ENCODE assay signal across 35 cellular contexts in genomic region chr18:8385400-8385799, GRCh38.
"Had no signal": no experiment of that assay in that cellular context is flagged by ENCODE, and none has a peak within 500 bp of the region (broad histone marks: within the 10 kb centered on the region; RNA-seq: fewer than 3 reads in every experiment).

No MANE protein-coding gene starts in this region.

- H3K27ac ChIP-seq: KMS-11, PC-9, RWPE1, WERI-Rb-1 had no signal

- H3K4me3 ChIP-seq: PC-9 had no signal

- H3K9me3 Mint-ChIP-seq: activated CD4-positive, alpha-beta T cell treated with anti-CD3 and anti-CD28 coated beads, Interleukin-2, amount 10 ng/mL, durations not matched to agents 7 days and 5 days; activated naive CD4-positive, alpha-beta T cell treated with anti-CD3 and anti-CD28 coated beads, Interleukin-2, amount 10 ng/mL, durations not matched to agents 7 days and 5 days; activated naive CD8-positive, alpha-beta T cell treated with anti-CD3 and anti-CD28 coated beads, Interleukin-2, amount 50 U/mL, for 24 hours; activated T-cell treated with anti-CD3 and anti-CD28 coated beads, Interleukin-2, amount 50 U/mL, for 4 hours; activated T-helper 1 cell treated with anti-CD3 and anti-CD28 coated beads, Interleukin-12 subunit alpha, Interleukin-12 subunit beta, Interleukin-2, Interleukin-4 antibody, amounts not matched to agents 30 ng/mL and 10 ng/mL and 1 ng/mL, durations not matched to agents 14 hours and 24 hours and 36 hours had no signal

- ATAC-seq: activated CD8-positive, alpha-beta T cell treated with anti-CD3 and anti-CD28 coated beads, Interleukin-2, amount 10 ng/mL, durations not matched to agents 7 days and 5 days; activated naive CD8-positive, alpha-beta T cell treated with anti-CD3 and anti-CD28 coated beads, Interleukin-2, amount 50 U/mL, for 24 hours; activated T-cell treated with anti-CD3 and anti-CD28 coated beads, Interleukin-2, amount 50 U/mL, for 4 hours; Right ventricle myocardium inferior; SK-N-SH treated with all-trans-retinoic acid at 6 μM for 48 hours had no signal

- H3K27ac Mint-ChIP-seq: activated CD4-positive, alpha-beta T cell treated with anti-CD3 and anti-CD28 coated beads, Interleukin-2, amount 10 ng/mL, durations not matched to agents 7 days and 5 days; activated CD8-positive, alpha-beta T cell treated with anti-CD3 and anti-CD28 coated beads, Interleukin-2, amount 10 ng/mL, durations not matched to agents 7 days and 5 days; activated naive CD4-positive, alpha-beta T cell treated with anti-CD3 and anti-CD28 coated beads, Interleukin-2, amount 10 ng/mL, durations not matched to agents 7 days and 5 days; activated naive CD8-positive, alpha-beta T cell; activated naive CD8-positive, alpha-beta T cell treated with anti-CD3 and anti-CD28 coated beads, Interleukin-2, amount 50 U/mL, for 24 hours; activated T-helper 1 cell treated with anti-CD3 and anti-CD28 coated beads, Interleukin-12 subunit alpha, Interleukin-12 subunit beta, Interleukin-2, Interleukin-4 antibody, amounts not matched to agents 30 ng/mL and 10 ng/mL and 1 ng/mL, durations not matched to agents 14 hours and 24 hours and 36 hours had no signal

- H3K4me3 Mint-ChIP-seq: activated CD4-positive, alpha-beta T cell treated with anti-CD3 and anti-CD28 coated beads, Interleukin-2, amount 10 ng/mL, durations not matched to agents 7 days and 5 days; activated CD8-positive, alpha-beta T cell treated with anti-CD3 and anti-CD28 coated beads, Interleukin-2, amount 10 ng/mL, durations not matched to agents 7 days and 5 days; activated naive CD4-positive, alpha-beta T cell treated with anti-CD3 and anti-CD28 coated beads, Interleukin-2, amount 10 ng/mL, durations not matched to agents 7 days and 5 days; activated naive CD8-positive, alpha-beta T cell; activated naive CD8-positive, alpha-beta T cell treated with anti-CD3 and anti-CD28 coated beads, Interleukin-2, amount 50 U/mL, for 24 hours; activated T-cell treated with anti-CD3 and anti-CD28 coated beads, Interleukin-2, amount 50 U/mL, for 4 hours; activated T-helper 1 cell treated with anti-CD3 and anti-CD28 coated beads, Interleukin-12 subunit alpha, Interleukin-12 subunit beta, Interleukin-2, Interleukin-4 antibody, amounts not matched to agents 30 ng/mL and 10 ng/mL and 1 ng/mL, durations not matched to agents 14 hours and 24 hours and 36 hours; brain had no signal

- H3K36me3 Mint-ChIP-seq: activated naive CD4-positive, alpha-beta T cell treated with anti-CD3 and anti-CD28 coated beads, Interleukin-2, amount 10 ng/mL, durations not matched to agents 7 days and 5 days; activated naive CD8-positive, alpha-beta T cell had no signal

- H2AFZ ChIP-seq: PC-9 had no signal

- H3K36me3 ChIP-seq: WERI-Rb-1 had no signal

- H3K9ac ChIP-seq: KMS-11 had no signal

- DNase-seq: activated CD4-positive, alpha-beta T cell treated with anti-CD3 and anti-CD28 coated beads, Interleukin-2, amount 10 ng/mL, durations not matched to agents 7 days and 5 days; activated CD4-positive, alpha-beta T cell treated with anti-CD3 and anti-CD28 coated beads, Interleukin-2, amount 50 U/mL, for 48 hours; activated CD8-positive, alpha-beta memory T cell treated with anti-CD3 and anti-CD28 coated beads, Interleukin-2, amount 50 U/mL, for 4 hours; activated CD8-positive, alpha-beta T cell treated with anti-CD3 and anti-CD28 coated beads, Interleukin-2, amount 10 ng/mL, durations not matched to agents 7 days and 5 days; activated naive CD4-positive, alpha-beta T cell treated with anti-CD3 and anti-CD28 coated beads, Interleukin-2, amount 10 ng/mL, durations not matched to agents 7 days and 5 days; activated naive CD8-positive, alpha-beta T cell treated with anti-CD3 and anti-CD28 coated beads, Interleukin-2, amount 50 U/mL, for 24 hours; activated T-cell treated with anti-CD3 and anti-CD28 coated beads for 4 hours; activated T-cell treated with anti-CD3 and anti-CD28 coated beads, Interleukin-2, amount 50 U/mL, for 4 hours; anterior cingulate cortex; caudate nucleus; MM.1S; MV-4-11; NCI-H1092; NCI-H1436 treated with DMSO at 0.1 percent for 48 hours; NCI-H1694 treated with DMSO at 0.1 percent for 48 hours; NCI-H2029; NCI-H2107; NCI-H2171; NCI-H510A; NCI-H526; NCI-H748 treated with DMSO at 0.1 percent for 48 hours; NK-92 treated with Interleukin-12 subunit alpha and Interleukin-12 subunit beta, amount 100 ng/mL, for 24 hours; PC-9; SIG-M5; SW 1271; T-helper 1 cell; T1000; WERI-Rb-1 had no signal

- H3K27me3 Mint-ChIP-seq: activated CD4-positive, alpha-beta T cell treated with anti-CD3 and anti-CD28 coated beads, Interleukin-2, amount 10 ng/mL, durations not matched to agents 7 days and 5 days; activated naive CD4-positive, alpha-beta T cell treated with anti-CD3 and anti-CD28 coated beads, Interleukin-2, amount 10 ng/mL, durations not matched to agents 7 days and 5 days; activated naive CD8-positive, alpha-beta T cell; activated naive CD8-positive, alpha-beta T cell treated with anti-CD3 and anti-CD28 coated beads, Interleukin-2, amount 50 U/mL, for 24 hours; brain had no signal

- H3K4me1 Mint-ChIP-seq: activated CD4-positive, alpha-beta T cell treated with anti-CD3 and anti-CD28 coated beads, Interleukin-2, amount 10 ng/mL, durations not matched to agents 7 days and 5 days; activated naive CD4-positive, alpha-beta T cell treated with anti-CD3 and anti-CD28 coated beads, Interleukin-2, amount 10 ng/mL, durations not matched to agents 7 days and 5 days; activated naive CD8-positive, alpha-beta T cell treated with anti-CD3 and anti-CD28 coated beads, Interleukin-2, amount 50 U/mL, for 24 hours had no signal

- H3K4me2 ChIP-seq: KMS-11, PC-9 had no signal
